In the genomic region with DNA sequence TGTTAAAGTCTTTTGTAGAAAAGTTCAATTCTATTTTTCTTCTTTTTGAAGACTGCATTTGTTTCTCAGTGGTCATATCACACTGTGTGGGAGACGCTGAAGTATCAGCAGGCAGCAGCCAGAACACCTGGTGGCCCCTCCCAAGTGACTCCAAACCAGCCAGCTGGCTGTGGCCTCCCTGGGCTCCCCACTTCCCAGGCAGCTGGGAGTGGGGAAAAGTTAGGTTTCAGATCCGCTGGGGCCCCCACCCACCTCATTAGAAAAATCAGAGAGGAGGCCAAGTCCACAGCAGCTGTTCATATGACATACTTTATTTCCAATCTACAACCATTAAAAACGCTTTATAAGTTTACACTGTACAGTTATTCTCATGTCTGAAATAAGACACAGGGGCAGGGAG, we compare ENCODE assay signal across 15 cellular contexts. TPM values are rescaled to one million over a fixed set of nuclear protein-coding genes. Genes with fewer than 3 reads are reported as not detected.
DNase-seq lines count a peak whose midpoint lies in the region; ATAC-seq, FAIRE-seq and TF ChIP-seq lines count a peak whose summit lies in the region.
"Had no signal": no experiment of that assay in that cellular context is flagged by ENCODE, and none has a peak within 500 bp of the region (broad histone marks: within the 10 kb centered on the region; RNA-seq: fewer than 3 reads in every experiment).

No MANE protein-coding gene starts in this region.

- no peak for FAIRE-seq in H54 (lab: Jason Lieb, UNC)
- FAIRE-seq: H1, HepG2 had no signal

- H3K4me3 Mint-ChIP-seq in brain (peak overlapping the region in 2 of 5 experiments; percentile 28 to 34), neural crest cell (no peak overlapping the region)
- H3K4me3 Mint-ChIP-seq: B cell; CD8-positive, alpha-beta T cell had no signal

- DNase-seq in DMS 273 (lab: John Stamatoyannopoulos, UW; ENCODE audit: unreplicated experiment) = peak; percentile 88
- DNase-seq in NCI-H2171 (lab: John Stamatoyannopoulos, UW) = peak; percentile 74
- DNase-seq in neural crest cell (ENCODE audit: low read depth, low spot score) = no peak
- DNase-seq in H54 (ENCODE audit: insufficient read length, low spot score) = no peak
- DNase-seq in SW 1271 (lab: John Stamatoyannopoulos, UW) = no peak
- DNase-seq: CD8-positive, alpha-beta T cell; NCI-H1105 treated with DMSO at 0.1 percent for 48 hours; NCI-H187; NK-92 treated with Interleukin-12 subunit alpha and Interleukin-12 subunit beta, amount 100 ng/mL, for 24 hours; OCI-M1 had no signal

- H3K9me3 Mint-ChIP-seq in brain (peaks cover 0 to 6% (median 0%) of the 10 kb centered on the region in 5 experiments), neural crest cell (no peaks in the 10 kb centered on the region)
- H3K9me3 Mint-ChIP-seq: CD8-positive, alpha-beta T cell had no signal

- H3K27me3 Mint-ChIP-seq in brain = peaks cover 5% of the 10 kb centered on the region
- peaks cover 3% of the 10 kb centered on the region for H3K27me3 Mint-ChIP-seq in neural crest cell (ENCODE audit: low read depth)
- H3K27me3 Mint-ChIP-seq: B cell had no signal

- H3K36me3 Mint-ChIP-seq in brain (no peaks in the 10 kb centered on the region), neural crest cell (ENCODE audit: low read depth) (no peaks in the 10 kb centered on the region)

- H3K4me1 Mint-ChIP-seq in brain = peaks cover 53% of the 10 kb centered on the region
- peaks cover 28% of the 10 kb centered on the region for H3K4me1 Mint-ChIP-seq in neural crest cell

- ATAC-seq in GM21360 (IDR thresholded peaks at IDR 0.05; ENCODE audit: unreplicated experiment) = no peak
- ATAC-seq: CD8-positive, alpha-beta T cell; HepG2 had no signal

- no peak for TF ChIP-seq POLR2A in H54 (IDR thresholded peaks at IDR 0.05; ENCODE audit: low read depth, low read length)

- TF ChIP-seq CTCF in brain (conservative IDR thresholded peaks at IDR 0.05) (no peak), neural crest cell (conservative IDR thresholded peaks at IDR 0.05) (no peak)

- H3K27ac Mint-ChIP-seq in brain (peak overlapping the region in 4 of 5 experiments; percentile 75 to 92 (median 84)), neural crest cell (ENCODE audit: unreplicated experiment) (peak overlapping the region; percentile 79)
- H3K27ac Mint-ChIP-seq: CD8-positive, alpha-beta T cell had no signal

RNA-seq across cellular contexts. Expression of gene DSN1, which starts 3.6 kb away (rescaled TPM):
- 24.1 TPM for polyA plus RNA-seq in brain (ENCODE audit: insufficient read depth, low read depth, low replicate concordance)
- total RNA-seq in neural crest cell = 29.1 and 30.6 TPM in 2 replicates

RNA-seq across cellular contexts. Expression of gene NDRG3, which starts 31.3 kb away (rescaled TPM):
- 121 TPM for polyA plus RNA-seq in brain (ENCODE audit: insufficient read depth, low read depth, low replicate concordance)
- 34.9 and 37.3 TPM in 2 replicates for total RNA-seq in neural crest cell

Comparison
In these comparisons a context has a peak if more than half of its experiments do, and no peak if none do; other contexts are left out.
1. DNase-seq: peak in DMS 273 (single experiment) and NCI-H2171 (single experiment); none in neural crest cell (single experiment), H54 (single experiment) and SW 1271 (0 of 2).